In the genomic region with DNA sequence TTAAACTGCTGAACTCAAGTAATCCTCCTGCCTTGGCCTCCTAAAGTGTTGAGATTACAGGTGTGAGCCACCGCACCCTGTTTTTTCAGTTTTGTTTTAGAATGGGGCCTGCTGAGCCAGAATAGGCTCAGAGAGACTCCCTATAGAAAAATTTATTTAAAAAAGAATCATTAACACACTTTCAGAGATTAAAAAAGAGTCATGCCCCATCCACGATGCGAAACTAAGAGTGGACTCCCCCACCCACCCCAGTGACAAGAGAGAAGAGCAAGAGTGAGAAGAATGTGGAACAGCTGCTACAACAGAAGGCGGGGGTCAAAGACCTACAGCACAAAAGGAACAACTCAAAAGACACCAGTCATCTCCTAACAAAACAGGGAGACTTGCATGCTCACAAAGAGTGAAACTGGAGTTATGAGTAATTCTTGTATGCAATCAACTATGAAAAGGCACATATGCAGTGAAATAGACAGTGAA, we compare ENCODE assay signal across 10 cellular contexts. TPM values are rescaled to one million over a fixed set of nuclear protein-coding genes. Genes with fewer than 3 reads are reported as not detected.
DNase-seq lines count a peak whose midpoint lies in the region; ATAC-seq and TF ChIP-seq lines count a peak whose summit lies in the region.
"Had no signal": no experiment of that assay in that cellular context is flagged by ENCODE, and none has a peak within 500 bp of the region (broad histone marks: within the 10 kb centered on the region; RNA-seq: fewer than 3 reads in every experiment).

No MANE protein-coding gene starts in this region.

- intact Hi-C loops in mucosa of descending colon (cut with DNase I, micrococcal nuclease) = no loop called here
- intact Hi-C loops in Calu3 (cut with micrococcal nuclease; ENCODE audit: unreplicated experiment) = no loop called here

- no peaks in the 10 kb centered on the region for H3K4me1 ChIP-seq in mucosa of descending colon (ENCODE audit: low read depth)

- no peak for TF ChIP-seq CTCF in fibroblast of mammary gland (conservative IDR thresholded peaks at IDR 0.05; ENCODE audit: control insufficient read depth, insufficient read depth, low read depth, low read length)
- TF ChIP-seq CTCF in mucosa of descending colon (IDR thresholded peaks at IDR 0.05) = no peak
- TF ChIP-seq CTCF in Calu3 (IDR thresholded peaks at IDR 0.05; ENCODE audit: unreplicated experiment) = no peak

- DNase-seq in fibroblast of mammary gland (ENCODE audit: low read depth) = peak; percentile 3
- DNase-seq in mucosa of descending colon = no peak
- DNase-seq in DMS53 (lab: John Stamatoyannopoulos, UW) = no peak
- no peak for DNase-seq in left lobe of liver (ENCODE audit: low spot score)
- no peak for DNase-seq in Calu3
- DNase-seq: caudate nucleus had no signal

- H3K4me3 Mint-ChIP-seq in Calu3 (ENCODE audit: low read depth, unreplicated experiment) = no peak overlapping the region

- no peaks in the 10 kb centered on the region for H3K27me3 Mint-ChIP-seq in Calu3 (ENCODE audit: unreplicated experiment)

- no peaks in the 10 kb centered on the region for H3K4me1 Mint-ChIP-seq in Calu3 (ENCODE audit: low read depth, unreplicated experiment)

- H3K4me3 ChIP-seq in fibroblast of mammary gland (ENCODE audit: control insufficient read depth, low read depth, low read length) (no peak overlapping the region), mucosa of descending colon (no peak overlapping the region)

- ATAC-seq in GM18867 (IDR thresholded peaks at IDR 0.05; ENCODE audit: unreplicated experiment) (peak; percentile 95), GM21381 (IDR thresholded peaks at IDR 0.05; ENCODE audit: unreplicated experiment) (peak; percentile 89), HG03175 (IDR thresholded peaks at IDR 0.05; ENCODE audit: unreplicated experiment) (peak; percentile 96), mucosa of descending colon (no peak), left lobe of liver (no peak)

- CTCF ChIA-PET in Calu3 (lab: Charles Lee) = no interaction called here

- no peak overlapping the region for H3K27ac Mint-ChIP-seq in Calu3 (ENCODE audit: unreplicated experiment)
- H3K27ac Mint-ChIP-seq: progenitor cell of endocrine pancreas had no signal

- no peaks in the 10 kb centered on the region for H3K9me3 Mint-ChIP-seq in Calu3 (ENCODE audit: low read depth, unreplicated experiment)

- H3K9me3 ChIP-seq in mucosa of descending colon = no peaks in the 10 kb centered on the region

- no peaks in the 10 kb centered on the region for H3K36me3 Mint-ChIP-seq in Calu3 (ENCODE audit: insufficient read depth, unreplicated experiment)

- no TSS peak for BruUV-seq in Calu3 (replicated peaks; lab: Mats Ljungman, UMichigan)

- H3K36me3 ChIP-seq in mucosa of descending colon (ENCODE audit: low read depth) = no peaks in the 10 kb centered on the region

RNA-seq across cellular contexts. Expression of a gene that starts 47.2 kb away (rescaled TPM):
- total RNA-seq in mucosa of descending colon (under 1 TPM; 0.38 to 0.63 (median 0.58) TPM), left lobe of liver (112 TPM), Calu3 (2022) (5.1 and 8.0 TPM in 2 replicates)

Comparison
In these comparisons a context has a peak if more than half of its experiments do, and no peak if none do; other contexts are left out.
1. ATAC-seq: peak in GM18867 (single experiment), GM21381 (single experiment) and HG03175 (single experiment); none in mucosa of descending colon (single experiment) and left lobe of liver (single experiment).
2. RNA of a gene that starts 47.2 kb away (total RNA-seq): 112 TPM in left lobe of liver (single experiment); 5.1 to 8.0 TPM in Calu3 and 0.38 to 0.63 TPM in mucosa of descending colon; every median in the first group is over 10 times any median in the second.